ENCODE assay signal across 29 cellular contexts in the genomic region with DNA sequence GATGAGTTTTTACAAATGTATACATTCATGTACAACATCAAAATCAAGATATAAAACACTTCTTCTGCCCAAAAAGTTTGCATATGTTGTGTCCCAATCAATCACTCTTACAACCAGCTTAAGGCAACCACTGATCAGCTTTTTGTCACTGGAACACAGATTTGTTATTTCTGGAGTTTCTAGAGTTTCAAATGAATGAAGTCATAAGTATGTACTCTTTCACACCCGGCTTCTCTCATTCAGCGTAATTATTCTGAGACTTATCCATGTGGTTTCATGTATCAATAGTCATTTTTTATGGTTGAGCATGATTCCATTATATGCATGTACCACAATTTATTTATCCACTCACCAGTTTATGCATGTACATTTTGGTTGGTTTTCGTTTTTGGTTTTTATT. TPM values are rescaled to one million over a fixed set of nuclear protein-coding genes. Genes with fewer than 3 reads are reported as not detected.
DNase-seq lines count a peak whose midpoint lies in the region; ATAC-seq, FAIRE-seq and TF ChIP-seq lines count a peak whose summit lies in the region.
"Had no signal": no experiment of that assay in that cellular context is flagged by ENCODE, and none has a peak within 500 bp of the region (broad histone marks: within the 10 kb centered on the region; RNA-seq: fewer than 3 reads in every experiment).

No MANE protein-coding gene starts in this region.

- peaks cover 50% of the 10 kb centered on the region for H3K27me3 ChIP-seq in OCI-LY3 (ENCODE audit: low read depth, low read length)
- H3K27me3 ChIP-seq: ascending aorta, neural progenitor cell, right lobe of liver, testis had no signal

- TF ChIP-seq POLR2A in GM12892 (IDR thresholded peaks at IDR 0.05; ENCODE audit: low read depth, low read length): no peak

- peaks cover 39% of the 10 kb centered on the region for H3K4me1 ChIP-seq in OCI-LY3 (ENCODE audit: low read length)
- H3K4me1 ChIP-seq: foreskin keratinocyte, neural progenitor cell, right lobe of liver, testis had no signal

- H3K9ac ChIP-seq in OCI-LY3 (ENCODE audit: low read length): no peak overlapping the region
- H3K9ac ChIP-seq: KMS-11, neural progenitor cell had no signal

- H3K9me3 Mint-ChIP-seq in osteocyte (ENCODE audit: unreplicated experiment): peaks cover 17% of the 10 kb centered on the region
- H3K9me3 Mint-ChIP-seq: activated CD4-positive, alpha-beta memory T cell treated with anti-CD3 and anti-CD28 coated beads, Interleukin-2, amount 10 ng/mL, durations not matched to agents 7 days and 5 days had no signal

- H3K4me2 ChIP-seq in OCI-LY3 (ENCODE audit: low read length): peak overlapping the region; percentile 54
- H3K4me2 ChIP-seq: KMS-11, neural progenitor cell had no signal

- H3K79me2 ChIP-seq in OCI-LY3 (ENCODE audit: low read length): no peaks in the 10 kb centered on the region

- H3K36me3 ChIP-seq in OCI-LY3 (replicated peaks; ENCODE audit: low read depth, low read length): no peaks in the 10 kb centered on the region
- H3K36me3 ChIP-seq: ascending aorta, neural progenitor cell, right lobe of liver had no signal

- no peak overlapping the region for H3K27ac ChIP-seq in OCI-LY3 (ENCODE audit: low read length)
- H3K27ac ChIP-seq: foreskin keratinocyte, KMS-11, neural progenitor cell, right lobe of liver had no signal

- peak overlapping the region; percentile 96 for H3K27ac Mint-ChIP-seq in osteocyte (ENCODE audit: unreplicated experiment)
- H3K27ac Mint-ChIP-seq: activated CD4-positive, alpha-beta memory T cell treated with anti-CD3 and anti-CD28 coated beads, Interleukin-2, amount 10 ng/mL, durations not matched to agents 7 days and 5 days; activated naive CD8-positive, alpha-beta T cell treated with anti-CD3 and anti-CD28 coated beads for 36 hours; B cell; CD8-positive, alpha-beta memory T cell; dendritic cell treated with granulocyte-macrophage colony-stimulating factor and Interleukin-4, amounts not matched to agents 40 ng/mL and 50 ng/mL, for 4 days; endodermal cell; neural progenitor cell had no signal

- ATAC-seq in GM21515 (IDR thresholded peaks at IDR 0.05; ENCODE audit: unreplicated experiment): peak; percentile 26
- ATAC-seq: esophagus mucosa, foreskin keratinocyte, right lobe of liver had no signal

- no peak overlapping the region for H3K4me3 Mint-ChIP-seq in osteocyte (ENCODE audit: unreplicated experiment)
- H3K4me3 Mint-ChIP-seq: activated CD4-positive, alpha-beta memory T cell treated with anti-CD3 and anti-CD28 coated beads, Interleukin-2, amount 10 ng/mL, durations not matched to agents 7 days and 5 days; activated naive CD8-positive, alpha-beta T cell treated with anti-CD3 and anti-CD28 coated beads for 36 hours; B cell; CD8-positive, alpha-beta memory T cell; dendritic cell treated with granulocyte-macrophage colony-stimulating factor and Interleukin-4, amounts not matched to agents 40 ng/mL and 50 ng/mL, for 4 days; endodermal cell; neural progenitor cell had no signal

- TF ChIP-seq CTCF in OCI-LY3 (IDR thresholded peaks at IDR 0.05; ENCODE audit: low read depth, low read length) (no peak), osteocyte (IDR thresholded peaks at IDR 0.05) (no peak), GM13977 (IDR thresholded peaks at IDR 0.05; ENCODE audit: extremely low read depth, insufficient read depth, missing control alignments) (no peak)

- 0 out of 2 replicates have a peak, but pooled peaks cover 2% of the 10 kb centered on the region for H3K9me3 ChIP-seq in OCI-LY3 (ENCODE audit: insufficient read depth, low read length)
- H3K9me3 ChIP-seq: ascending aorta, right lobe of liver, testis had no signal

- H3K36me3 Mint-ChIP-seq in osteocyte (ENCODE audit: unreplicated experiment): peaks cover 25% of the 10 kb centered on the region
- H3K36me3 Mint-ChIP-seq: neural progenitor cell had no signal

- peaks cover 65% of the 10 kb centered on the region for H3K4me1 Mint-ChIP-seq in osteocyte (ENCODE audit: unreplicated experiment)
- H3K4me1 Mint-ChIP-seq: neural progenitor cell had no signal

- peak overlapping the region; percentile 18 for H3K4me3 ChIP-seq in OCI-LY3 (ENCODE audit: low read length)
- H3K4me3 ChIP-seq: ascending aorta, neural progenitor cell, right lobe of liver, testis had no signal

- no peak overlapping the region for H2AFZ ChIP-seq in OCI-LY3 (ENCODE audit: low read depth, low read length)
- H2AFZ ChIP-seq: neural progenitor cell had no signal

- DNase-seq in GM12892 (ENCODE audit: insufficient read length): no peak
- DNase-seq in osteocyte (ENCODE audit: extremely low spot score, unreplicated experiment): no peak
- no peak for DNase-seq in NCI-H2107 (lab: John Stamatoyannopoulos, UW)
- no peak for DNase-seq in urothelium cell line (ENCODE audit: low spot score)
- DNase-seq in GM13977 (ENCODE audit: low spot score): no peak
- DNase-seq in NCI-H82 treated with DMSO at 0.1 percent for 48 hours (lab: John Stamatoyannopoulos, UW; ENCODE audit: unreplicated experiment): no peak
- DNase-seq: activated CD4-positive, alpha-beta memory T cell treated with anti-CD3 and anti-CD28 coated beads, Interleukin-2, amount 10 ng/mL, durations not matched to agents 7 days and 5 days; activated naive CD8-positive, alpha-beta T cell treated with anti-CD3 and anti-CD28 coated beads for 36 hours; CD8-positive, alpha-beta memory T cell; DMS153; endodermal cell; NCI-H1417 treated with DMSO at 0.1 percent for 48 hours; NCI-H2081; NCI-H748 treated with DMSO at 0.1 percent for 48 hours; right lobe of liver; RPMI8226; stimulated activated naive CD8-positive, alpha-beta T cell treated with anti-CD3 and anti-CD28 coated beads, Interleukin-15, Interleukin-2, amounts not matched to agents 100 U/mL and 50 U/mL, for 24 hours; testis had no signal

- H3K27me3 Mint-ChIP-seq in osteocyte (ENCODE audit: unreplicated experiment): no peaks in the 10 kb centered on the region

- in situ Hi-C loops in GM13977 (cut with MboI; ENCODE audit: low pct_unique_long_range_greater_than_20kb, low sequenced_read_pairs, unreplicated experiment): no loop called here

- H4K20me1 ChIP-seq in OCI-LY3 (ENCODE audit: insufficient read depth, low read length): no peaks in the 10 kb centered on the region

- FAIRE-seq in GM12892 (lab: Jason Lieb, UNC): peak; percentile 68
- no peak for FAIRE-seq in urothelium cell line (lab: Jason Lieb, UNC)
- FAIRE-seq: H1, TTC549 had no signal

RNA-seq across cellular contexts. Expression of gene CORO2B, which starts 53.0 kb away (rescaled TPM):
- not detected for polyA plus RNA-seq in GM12892 (2012; ENCODE audit: missing spikeins)
- total RNA-seq in osteocyte: 21.8 and 22.6 TPM in 2 replicates
- total RNA-seq: activated CD4-positive, alpha-beta memory T cell treated with anti-CD3 and anti-CD28 coated beads, Interleukin-2, amount 10 ng/mL, durations not matched to agents 7 days and 5 days; activated naive CD8-positive, alpha-beta T cell treated with anti-CD3 and anti-CD28 coated beads for 36 hours; CD8-positive, alpha-beta memory T cell had no signal
- polyA plus RNA-seq: CD8-positive, alpha-beta memory T cell had no signal
